In the genomic region with DNA sequence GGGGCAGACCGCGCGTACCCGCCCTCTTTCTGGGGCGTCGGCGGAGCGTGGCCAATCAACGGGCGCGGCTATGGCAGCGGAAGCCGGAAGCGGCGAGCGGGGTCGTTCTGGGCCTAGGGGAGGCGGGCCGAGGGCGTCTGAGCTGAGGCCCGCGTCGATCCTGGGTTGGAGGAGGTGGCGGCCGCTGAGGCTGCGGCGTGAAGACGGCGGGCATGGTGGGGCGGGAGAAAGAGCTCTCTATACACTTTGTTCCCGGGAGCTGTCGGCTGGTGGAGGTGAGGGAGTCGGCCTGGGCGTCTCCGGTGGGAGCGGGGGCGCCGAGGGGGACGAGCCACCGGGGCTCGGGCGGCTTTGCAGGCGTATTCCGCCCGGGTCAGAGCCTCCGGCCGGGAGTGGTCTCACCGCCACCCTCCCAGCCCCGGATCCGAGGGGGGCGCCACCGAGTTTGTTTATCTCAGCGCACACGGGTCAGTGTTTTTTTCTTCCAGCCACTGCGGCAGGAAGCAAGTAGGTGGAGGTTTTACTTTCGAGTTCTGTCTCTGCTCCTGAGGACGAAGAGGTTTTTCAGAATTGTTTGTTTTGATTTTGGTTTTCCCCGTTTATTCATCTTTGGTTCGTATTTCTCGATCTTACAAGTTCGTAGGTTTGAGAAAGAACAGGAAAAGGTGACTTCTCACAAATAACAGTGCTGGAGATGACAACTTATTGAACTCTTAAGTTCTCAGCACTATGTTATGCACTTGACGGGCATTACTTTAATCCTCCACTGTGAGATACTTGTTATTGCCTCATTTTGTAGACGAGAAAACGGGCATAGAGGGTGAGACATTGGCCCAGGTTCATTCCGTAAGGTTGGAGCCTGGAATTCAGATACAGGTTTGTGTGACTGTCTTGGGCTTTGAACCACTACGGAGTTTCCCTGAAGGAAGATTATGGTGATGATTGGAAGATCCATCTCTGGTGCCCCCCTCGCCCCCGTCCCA, we compare ENCODE assay signal across 1 cellular context.
TF ChIP-seq lines count a peak whose summit lies in the region.

A gene (plus strand): TSS at position 145 of the 983 bp plus-strand sequence. CDS start 68 bp downstream, at position 213.

TF ChIP-seq in SK-N-SH, 30 proteins besides CTCF, POLR2A, EP300 and RAD21 (continued from another document):
- TF ChIP-seq, protein P1, sequence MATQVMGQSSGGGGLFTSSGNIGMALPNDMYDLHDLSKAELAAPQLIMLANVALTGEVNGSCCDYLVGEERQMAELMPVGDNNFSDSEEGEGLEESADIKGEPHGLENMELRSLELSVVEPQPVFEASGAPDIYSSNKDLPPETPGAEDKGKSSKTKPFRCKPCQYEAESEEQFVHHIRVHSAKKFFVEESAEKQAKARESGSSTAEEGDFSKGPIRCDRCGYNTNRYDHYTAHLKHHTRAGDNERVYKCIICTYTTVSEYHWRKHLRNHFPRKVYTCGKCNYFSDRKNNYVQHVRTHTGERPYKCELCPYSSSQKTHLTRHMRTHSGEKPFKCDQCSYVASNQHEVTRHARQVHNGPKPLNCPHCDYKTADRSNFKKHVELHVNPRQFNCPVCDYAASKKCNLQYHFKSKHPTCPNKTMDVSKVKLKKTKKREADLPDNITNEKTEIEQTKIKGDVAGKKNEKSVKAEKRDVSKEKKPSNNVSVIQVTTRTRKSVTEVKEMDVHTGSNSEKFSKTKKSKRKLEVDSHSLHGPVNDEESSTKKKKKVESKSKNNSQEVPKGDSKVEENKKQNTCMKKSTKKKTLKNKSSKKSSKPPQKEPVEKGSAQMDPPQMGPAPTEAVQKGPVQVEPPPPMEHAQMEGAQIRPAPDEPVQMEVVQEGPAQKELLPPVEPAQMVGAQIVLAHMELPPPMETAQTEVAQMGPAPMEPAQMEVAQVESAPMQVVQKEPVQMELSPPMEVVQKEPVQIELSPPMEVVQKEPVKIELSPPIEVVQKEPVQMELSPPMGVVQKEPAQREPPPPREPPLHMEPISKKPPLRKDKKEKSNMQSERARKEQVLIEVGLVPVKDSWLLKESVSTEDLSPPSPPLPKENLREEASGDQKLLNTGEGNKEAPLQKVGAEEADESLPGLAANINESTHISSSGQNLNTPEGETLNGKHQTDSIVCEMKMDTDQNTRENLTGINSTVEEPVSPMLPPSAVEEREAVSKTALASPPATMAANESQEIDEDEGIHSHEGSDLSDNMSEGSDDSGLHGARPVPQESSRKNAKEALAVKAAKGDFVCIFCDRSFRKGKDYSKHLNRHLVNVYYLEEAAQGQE (IDR thresholded peaks at IDR 0.05; ENCODE audit: low read depth, low read length) = peak; percentile 20; the same call in 1 of the 2 replicates
- TF ChIP-seq TEAD4 (IDR thresholded peaks at IDR 0.05; ENCODE audit: borderline replicate concordance, insufficient read depth) (no peak), FOXM1 (IDR thresholded peaks at IDR 0.05; ENCODE audit: low read depth) (no peak), GATA2 (CRISPR knock-in tag; IDR thresholded peaks at IDR 0.05) (no peak), TAF1 (IDR thresholded peaks at IDR 0.05; ENCODE audit: borderline replicate concordance, low read depth, low read length) (peak; percentile 61; the same call in 1 of the 2 replicates), TCF12 (IDR thresholded peaks at IDR 0.05) (no peak), POLR2AphosphoS5 (IDR thresholded peaks at IDR 0.05; ENCODE audit: low read depth, low read length) (peak; percentile 90), RFX5 (IDR thresholded peaks at IDR 0.05; ENCODE audit: low read length) (0 out of 2 replicates have a peak, but pooled peaks have one; percentile 17), JUND (IDR thresholded peaks at IDR 0.05) (no peak), ELF1 (IDR thresholded peaks at IDR 0.05) (peak; percentile 97), CHD2 (IDR thresholded peaks at IDR 0.05; ENCODE audit: low read length, partially characterized antibody) (peak; percentile 11), EZH2phosphoT487 (IDR thresholded peaks at IDR 0.05; ENCODE audit: borderline replicate concordance, low read depth) (no peak), FOSL2 (IDR thresholded peaks at IDR 0.05; ENCODE audit: borderline replicate concordance, low read depth) (no peak), FOXJ3 (CRISPR knock-in tag; IDR thresholded peaks at IDR 0.05) (peak; percentile 73; the same call in 1 of the 2 replicates), RXRA (IDR thresholded peaks at IDR 0.05; ENCODE audit: borderline replicate concordance, low read depth) (no peak)
- TF ChIP-seq, protein P2, sequence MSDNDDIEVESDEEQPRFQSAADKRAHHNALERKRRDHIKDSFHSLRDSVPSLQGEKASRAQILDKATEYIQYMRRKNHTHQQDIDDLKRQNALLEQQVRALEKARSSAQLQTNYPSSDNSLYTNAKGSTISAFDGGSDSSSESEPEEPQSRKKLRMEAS (IDR thresholded peaks at IDR 0.05; ENCODE audit: low read depth) = no peak; the same call in 1 of the 2 replicates
- TF ChIP-seq, protein P3, sequence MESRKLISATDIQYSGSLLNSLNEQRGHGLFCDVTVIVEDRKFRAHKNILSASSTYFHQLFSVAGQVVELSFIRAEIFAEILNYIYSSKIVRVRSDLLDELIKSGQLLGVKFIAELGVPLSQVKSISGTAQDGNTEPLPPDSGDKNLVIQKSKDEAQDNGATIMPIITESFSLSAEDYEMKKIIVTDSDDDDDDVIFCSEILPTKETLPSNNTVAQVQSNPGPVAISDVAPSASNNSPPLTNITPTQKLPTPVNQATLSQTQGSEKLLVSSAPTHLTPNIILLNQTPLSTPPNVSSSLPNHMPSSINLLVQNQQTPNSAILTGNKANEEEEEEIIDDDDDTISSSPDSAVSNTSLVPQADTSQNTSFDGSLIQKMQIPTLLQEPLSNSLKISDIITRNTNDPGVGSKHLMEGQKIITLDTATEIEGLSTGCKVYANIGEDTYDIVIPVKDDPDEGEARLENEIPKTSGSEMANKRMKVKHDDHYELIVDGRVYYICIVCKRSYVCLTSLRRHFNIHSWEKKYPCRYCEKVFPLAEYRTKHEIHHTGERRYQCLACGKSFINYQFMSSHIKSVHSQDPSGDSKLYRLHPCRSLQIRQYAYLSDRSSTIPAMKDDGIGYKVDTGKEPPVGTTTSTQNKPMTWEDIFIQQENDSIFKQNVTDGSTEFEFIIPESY (IDR thresholded peaks at IDR 0.05; ENCODE audit: borderline replicate concordance, low read depth) = no peak
